In the genomic region with DNA sequence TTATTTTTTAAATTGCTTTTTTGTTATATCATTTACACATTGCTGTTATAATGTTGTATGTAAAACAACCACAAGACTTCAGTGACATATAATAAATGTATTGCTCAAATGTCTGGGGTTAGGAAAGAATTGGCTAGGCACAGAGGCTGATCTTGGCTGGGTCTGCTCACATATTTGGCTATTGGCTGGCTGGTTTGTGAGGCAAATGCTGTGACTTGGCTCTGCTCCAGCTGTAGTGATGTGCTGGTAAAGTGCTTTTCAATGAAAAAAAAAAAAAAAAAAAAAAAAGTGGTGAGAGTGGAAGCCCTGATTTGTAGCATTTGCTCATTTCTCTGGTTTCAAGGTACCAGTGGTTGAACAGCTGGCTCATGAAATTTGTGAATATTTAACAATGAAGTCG, we compare ENCODE assay signal across 23 cellular contexts. TPM values are rescaled to one million over a fixed set of nuclear protein-coding genes. Genes with fewer than 3 reads are reported as not detected.
DNase-seq lines count a peak whose midpoint lies in the region; ATAC-seq, FAIRE-seq and TF ChIP-seq lines count a peak whose summit lies in the region.
"Had no signal": no experiment of that assay in that cellular context is flagged by ENCODE, and none has a peak within 500 bp of the region (broad histone marks: within the 10 kb centered on the region; RNA-seq: fewer than 3 reads in every experiment).

No MANE protein-coding gene starts in this region.

- intact Hi-C loops in posterior vena cava (cut with DNase I) = no loop called here

- no peaks in the 10 kb centered on the region for H3K36me3 ChIP-seq in astrocyte (ENCODE audit: insufficient read depth, low read length)
- H3K36me3 ChIP-seq: esophagus muscularis mucosa, right lobe of liver, transverse colon had no signal

- H3K79me2 ChIP-seq in astrocyte (ENCODE audit: insufficient read depth, low read length) = no peaks in the 10 kb centered on the region

- no peaks in the 10 kb centered on the region for H3K9me3 Mint-ChIP-seq in astrocyte (ENCODE audit: unreplicated experiment)
- H3K9me3 Mint-ChIP-seq in activated T-helper 17 cell treated with anti-CD3 and anti-CD28 coated beads, Interleukin-2, amount 50 U/mL, for 72 hours = peaks cover 5% of the 10 kb centered on the region
- H3K9me3 Mint-ChIP-seq: central memory CD8-positive, alpha-beta T cell had no signal

- no peak for FAIRE-seq in astrocyte (lab: Jason Lieb, UNC)
- FAIRE-seq: kidney had no signal

- H3K4me3 Mint-ChIP-seq in astrocyte (ENCODE audit: unreplicated experiment) = no peak overlapping the region
- no peak overlapping the region for H3K4me3 Mint-ChIP-seq in activated T-helper 17 cell treated with anti-CD3 and anti-CD28 coated beads, Interleukin-2, amount 50 U/mL, for 72 hours
- H3K4me3 Mint-ChIP-seq: central memory CD8-positive, alpha-beta T cell; T-cell had no signal

- TF ChIP-seq CTCF in astrocyte (IDR thresholded peaks at IDR 0.05; ENCODE audit: insufficient read depth, low read depth, low read length) (no peak), fibroblast of the aortic adventitia (IDR thresholded peaks at IDR 0.05; ENCODE audit: insufficient read depth, low read length) (no peak)

- peak; percentile 55 for DNase-seq in COR-L47 (lab: John Stamatoyannopoulos, UW)
- peak; percentile 45 for DNase-seq in NCI-H1092 (lab: John Stamatoyannopoulos, UW)
- DNase-seq in astrocyte (ENCODE audit: low read depth) = peak; percentile 58
- DNase-seq in fibroblast of the aortic adventitia (ENCODE audit: low read depth) = peak; percentile 87
- DNase-seq in posterior vena cava (ENCODE audit: low spot score) = no peak
- DNase-seq in DMS79 treated with DMSO at 0.1 percent for 48 hours (lab: John Stamatoyannopoulos, UW) = no peak
- DNase-seq in stimulated activated CD4-positive, alpha-beta T cell treated with anti-CD3 and anti-CD28 coated beads, Interleukin-4, amount 100 ng/mL, for 4 hours = no peak
- DNase-seq: activated CD4-positive, alpha-beta T cell treated with anti-CD3 and anti-CD28 coated beads for 4 hours; effector memory CD4-positive, alpha-beta T cell; IMR-90; kidney; mammary epithelial cell; NCI-H510A treated with DMSO at 0.1 percent for 48 hours; right lobe of liver; SHP77 treated with DMSO at 0.1 percent for 48 hours; stimulated activated naive CD4-positive, alpha-beta T cell treated with Interleukin-2 at 50 U/mL for 16 hours; T-cell; transverse colon had no signal

- H3K36me3 Mint-ChIP-seq in astrocyte (ENCODE audit: low read depth, unreplicated experiment) = no peaks in the 10 kb centered on the region
- no peaks in the 10 kb centered on the region for H3K36me3 Mint-ChIP-seq in activated T-helper 17 cell treated with anti-CD3 and anti-CD28 coated beads, Interleukin-2, amount 50 U/mL, for 72 hours (ENCODE audit: low read depth)
- H3K36me3 Mint-ChIP-seq: T-cell had no signal

- no peaks in the 10 kb centered on the region for H3K27me3 Mint-ChIP-seq in astrocyte (ENCODE audit: low read depth, unreplicated experiment)
- no peaks in the 10 kb centered on the region for H3K27me3 Mint-ChIP-seq in activated T-helper 17 cell treated with anti-CD3 and anti-CD28 coated beads, Interleukin-2, amount 50 U/mL, for 72 hours
- H3K27me3 Mint-ChIP-seq: central memory CD8-positive, alpha-beta T cell; T-cell had no signal

- no peaks in the 10 kb centered on the region for H3K27me3 ChIP-seq in astrocyte (ENCODE audit: insufficient read depth, low read length)
- H3K27me3 ChIP-seq: esophagus muscularis mucosa, right lobe of liver, transverse colon had no signal

- H4K20me1 ChIP-seq in astrocyte (ENCODE audit: insufficient read depth, low read length) = no peaks in the 10 kb centered on the region

- no peak overlapping the region for H3K4me2 ChIP-seq in astrocyte (ENCODE audit: low read length)

- H3K4me1 ChIP-seq in astrocyte (ENCODE audit: insufficient read depth, low read length) = peaks cover 27% of the 10 kb centered on the region
- H3K4me1 ChIP-seq: right lobe of liver, transverse colon had no signal

- no peak overlapping the region for H2AFZ ChIP-seq in astrocyte (ENCODE audit: low read depth, low read length)

- no peak overlapping the region for H3K27ac Mint-ChIP-seq in astrocyte (ENCODE audit: unreplicated experiment)
- no peak overlapping the region for H3K27ac Mint-ChIP-seq in activated T-helper 17 cell treated with anti-CD3 and anti-CD28 coated beads, Interleukin-2, amount 50 U/mL, for 72 hours
- H3K27ac Mint-ChIP-seq: T-cell had no signal

- no peaks in the 10 kb centered on the region for H3K9me3 ChIP-seq in astrocyte (ENCODE audit: insufficient read depth, low read depth, low read length)
- H3K9me3 ChIP-seq: right lobe of liver, transverse colon had no signal

- H3K4me3 ChIP-seq in astrocyte (ENCODE audit: insufficient read depth, low read depth, low read length) (no peak overlapping the region), fibroblast of the aortic adventitia (ENCODE audit: low read depth, low read length) (no peak overlapping the region)
- H3K4me3 ChIP-seq: esophagus muscularis mucosa, right lobe of liver, transverse colon had no signal

- no peak overlapping the region for H3K27ac ChIP-seq in astrocyte (ENCODE audit: low read depth, low read length)
- H3K27ac ChIP-seq: esophagus muscularis mucosa, HL-60, right lobe of liver, transverse colon had no signal

- H3K4me1 Mint-ChIP-seq in astrocyte (ENCODE audit: low read depth, unreplicated experiment) = peaks cover 10% of the 10 kb centered on the region
- no peaks in the 10 kb centered on the region for H3K4me1 Mint-ChIP-seq in activated T-helper 17 cell treated with anti-CD3 and anti-CD28 coated beads, Interleukin-2, amount 50 U/mL, for 72 hours
- H3K4me1 Mint-ChIP-seq: central memory CD8-positive, alpha-beta T cell; T-cell had no signal

- H3K9ac ChIP-seq in astrocyte (ENCODE audit: low read length) = no peak overlapping the region

- no peak for ATAC-seq in activated T-helper 17 cell treated with anti-CD3 and anti-CD28 coated beads, Interleukin-2, amount 50 U/mL, for 72 hours (replicated peaks)
- ATAC-seq: right lobe of liver, T-cell had no signal

RNA-seq across cellular contexts. Expression of a gene that starts 43.6 kb away (rescaled TPM):
- total RNA-seq in astrocyte (not detected in 2 replicates), fibroblast of the aortic adventitia (ENCODE audit: low replicate concordance) (not detected in 2 replicates), posterior vena cava (not detected)
- total RNA-seq in activated T-helper 17 cell treated with anti-CD3 and anti-CD28 coated beads, Interleukin-2, amount 50 U/mL, for 72 hours = not detected
- total RNA-seq: esophagus muscularis mucosa, IMR-90, kidney, mammary epithelial cell, omental fat pad, right lobe of liver, T-cell, transverse colon had no signal

Comparison
In these comparisons a context has a peak if more than half of its experiments do, and no peak if none do; other contexts are left out.
1. DNase-seq: peak in COR-L47 (single experiment), NCI-H1092 (single experiment), astrocyte (single experiment) and fibroblast of the aortic adventitia (single experiment); none in posterior vena cava (single experiment), DMS79 treated with DMSO at 0.1 percent for 48 hours (single experiment) and stimulated activated CD4-positive, alpha-beta T cell treated with anti-CD3 and anti-CD28 coated beads, Interleukin-4, amount 100 ng/mL, for 4 hours (0 of 2).